ENCODE assay signal across 8 cellular contexts in genomic region chr11:45045692-45046471, GRCh38.
DNase-seq lines count a peak whose midpoint lies in the region; ATAC-seq and TF ChIP-seq lines count a peak whose summit lies in the region.

No MANE protein-coding gene starts in this region.

- TF ChIP-seq CTCF in Calu3 (IDR thresholded peaks at IDR 0.05; ENCODE audit: unreplicated experiment) (no peak), esophagus squamous epithelium (IDR thresholded peaks at IDR 0.05) (no peak)

- no peak overlapping the region for H3K4me3 ChIP-seq in esophagus squamous epithelium

- no peaks in the 10 kb centered on the region for H3K36me3 ChIP-seq in esophagus squamous epithelium

- peaks cover 11% of the 10 kb centered on the region for H3K4me1 Mint-ChIP-seq in Calu3 (ENCODE audit: low read depth, unreplicated experiment)
- peaks cover 3% of the 10 kb centered on the region for H3K4me1 Mint-ChIP-seq in activated T-helper 2 cell treated with anti-CD3 and anti-CD28 coated beads, Interferon-gamma antibody, Interleukin-2, Interleukin-4, amounts not matched to agents 10 μg/mL and 5 μg/mL and 100 μg/mL, durations not matched to agents 14 hours and 24 hours and 36 hours (ENCODE audit: low read depth)

- no peak for ATAC-seq in HG03095 (IDR thresholded peaks at IDR 0.05; ENCODE audit: unreplicated experiment)

- intact Hi-C loops in Calu3 (cut with micrococcal nuclease; ENCODE audit: unreplicated experiment): loop anchor here (10.0 kb wide), 1 partner anchor 91 kb away; the partner anchor contains the start of gene TP53I11
- intact Hi-C loops in esophagus squamous epithelium (cut with DNase I): no loop called here
- intact Hi-C loops in activated T-helper 2 cell treated with anti-CD3 and anti-CD28 coated beads, Interferon-gamma antibody, Interleukin-2, Interleukin-4, amounts not matched to agents 10 μg/mL and 5 μg/mL and 100 μg/mL, durations not matched to agents 14 hours and 24 hours and 36 hours (cut with micrococcal nuclease): no loop called here

- BruUV-seq in Calu3 (replicated peaks; lab: Mats Ljungman, UMichigan): no TSS peak

- H3K27ac ChIP-seq in esophagus squamous epithelium: peak overlapping the region; percentile 13 to 72 (median 46)

- H3K27me3 ChIP-seq in esophagus squamous epithelium: no peaks in the 10 kb centered on the region

- WGBS in esophagus squamous epithelium, 2 donors: 46 to 48% methylated on average over 17 to 19 of the region's 19 CpGs

- no peaks in the 10 kb centered on the region for H3K9me3 ChIP-seq in esophagus squamous epithelium

- no peak for TF ChIP-seq POLR2A in esophagus squamous epithelium (IDR thresholded peaks at IDR 0.05)

- CTCF ChIA-PET in Calu3 (lab: Charles Lee): interaction anchor here (1.4 kb wide), 1 partner anchor 109 kb away, joined by 5 read pairs; no protein-coding TSS in a partner anchor

- H3K4me3 Mint-ChIP-seq in Calu3 (ENCODE audit: low read depth, unreplicated experiment): no peak overlapping the region
- H3K4me3 Mint-ChIP-seq in activated T-helper 2 cell treated with anti-CD3 and anti-CD28 coated beads, Interferon-gamma antibody, Interleukin-2, Interleukin-4, amounts not matched to agents 10 μg/mL and 5 μg/mL and 100 μg/mL, durations not matched to agents 14 hours and 24 hours and 36 hours (ENCODE audit: low read depth): no peak overlapping the region

- H3K27me3 Mint-ChIP-seq in Calu3 (ENCODE audit: unreplicated experiment): peaks cover 57% of the 10 kb centered on the region
- no peaks in the 10 kb centered on the region for H3K27me3 Mint-ChIP-seq in activated T-helper 2 cell treated with anti-CD3 and anti-CD28 coated beads, Interferon-gamma antibody, Interleukin-2, Interleukin-4, amounts not matched to agents 10 μg/mL and 5 μg/mL and 100 μg/mL, durations not matched to agents 14 hours and 24 hours and 36 hours (ENCODE audit: low read depth)

- H3K4me1 ChIP-seq in esophagus squamous epithelium: peaks cover 9 to 41% (median 19%) of the 10 kb centered on the region in 3 donors

- H3K9me3 Mint-ChIP-seq in Calu3 (ENCODE audit: low read depth, unreplicated experiment): no peaks in the 10 kb centered on the region
- H3K9me3 Mint-ChIP-seq in activated T-helper 2 cell treated with anti-CD3 and anti-CD28 coated beads, Interferon-gamma antibody, Interleukin-2, Interleukin-4, amounts not matched to agents 10 μg/mL and 5 μg/mL and 100 μg/mL, durations not matched to agents 14 hours and 24 hours and 36 hours: no peaks in the 10 kb centered on the region

- peak; percentile 32 for DNase-seq in Calu3
- peak; percentile 82 for DNase-seq in NOMO-1 treated with DMSO at 0.1 percent for 48 hours (lab: John Stamatoyannopoulos, UW; ENCODE audit: unreplicated experiment)
- DNase-seq in esophagus squamous epithelium (lab: John Stamatoyannopoulos, UW): no peak
- DNase-seq in occipital lobe (lab: John Stamatoyannopoulos, UW): peak; percentile 11
- DNase-seq in amniotic stem cell (lab: John Stamatoyannopoulos, UW): no peak
- DNase-seq in ecto neural progenitor cell (ENCODE audit: low spot score): no peak
- no peak for DNase-seq in activated T-helper 2 cell treated with anti-CD3 and anti-CD28 coated beads, Interferon-gamma antibody, Interleukin-2, Interleukin-4, amounts not matched to agents 10 μg/mL and 5 μg/mL and 100 μg/mL, durations not matched to agents 14 hours and 24 hours and 36 hours (ENCODE audit: low spot score)

- no peaks in the 10 kb centered on the region for H3K36me3 Mint-ChIP-seq in Calu3 (ENCODE audit: insufficient read depth, unreplicated experiment)
- no peaks in the 10 kb centered on the region for H3K36me3 Mint-ChIP-seq in activated T-helper 2 cell treated with anti-CD3 and anti-CD28 coated beads, Interferon-gamma antibody, Interleukin-2, Interleukin-4, amounts not matched to agents 10 μg/mL and 5 μg/mL and 100 μg/mL, durations not matched to agents 14 hours and 24 hours and 36 hours (ENCODE audit: low read depth)

- no peak overlapping the region for H3K27ac Mint-ChIP-seq in Calu3 (ENCODE audit: unreplicated experiment)
- H3K27ac Mint-ChIP-seq in activated T-helper 2 cell treated with anti-CD3 and anti-CD28 coated beads, Interferon-gamma antibody, Interleukin-2, Interleukin-4, amounts not matched to agents 10 μg/mL and 5 μg/mL and 100 μg/mL, durations not matched to agents 14 hours and 24 hours and 36 hours: no peak overlapping the region

Comparison
In these comparisons a context has a peak if more than half of its experiments do, and no peak if none do; other contexts are left out.
1. DNase-seq: peak in Calu3 (single experiment), NOMO-1 treated with DMSO at 0.1 percent for 48 hours (single experiment) and occipital lobe (single experiment); none in esophagus squamous epithelium (single experiment), amniotic stem cell (single experiment), ecto neural progenitor cell (single experiment) and activated T-helper 2 cell treated with anti-CD3 and anti-CD28 coated beads, Interferon-gamma antibody, Interleukin-2, Interleukin-4, amounts not matched to agents 10 μg/mL and 5 μg/mL and 100 μg/mL, durations not matched to agents 14 hours and 24 hours and 36 hours (single experiment).